Comparison of ENCODE assay signal across 1 cellular context in genomic region chr17:82648165-82648668, GRCh38.
TF ChIP-seq lines count a peak whose summit lies in the region.

Gene WDR45B, minus strand, starts transcription at chr17:82648444. Its CDS starts 104 bp downstream, at chr17:82648340.

TF ChIP-seq in K562, 482 proteins besides CTCF, POLR2A, EP300 and RAD21 (continued from another document):
- peak; percentile 72; the same call in 1 of the 2 replicates for TF ChIP-seq ARID4B (CRISPR knock-in tag; IDR thresholded peaks at IDR 0.05)
- TF ChIP-seq ETS2 (tag; IDR thresholded peaks at IDR 0.05; ENCODE audit: borderline replicate concordance, poor library complexity, severe bottlenecking) = no peak
- peak; percentile 9 for TF ChIP-seq MEIS2 (IDR thresholded peaks at IDR 0.05; ENCODE audit: partially characterized antibody)
- TF ChIP-seq ZNF212 (CRISPR knock-in tag; IDR thresholded peaks at IDR 0.05) = no peak
- peak in 1 of 2 experiments; percentile 75; a peak in 2 of 4 replicates for TF ChIP-seq HDAC1 (IDR thresholded peaks at IDR 0.05)
- peak; percentile 92 for TF ChIP-seq GABPB1 (CRISPR knock-in tag; IDR thresholded peaks at IDR 0.05)
- peak; percentile 88 for TF ChIP-seq JUN (IDR thresholded peaks at IDR 0.05; ENCODE audit: borderline replicate concordance, low read depth, low read length)
- no peak for TF ChIP-seq JUN (CRISPR knock-in tag; IDR thresholded peaks at IDR 0.05; ENCODE audit: borderline replicate concordance)
- TF ChIP-seq ZNF639 (CRISPR knock-in tag; conservative IDR thresholded peaks at IDR 0.05 in 1 of 2, IDR thresholded peaks at IDR 0.05 in 1 of 2) = peak in 1 of 2 experiments; percentile 89; a peak in 2 of 4 replicates
- no peak for TF ChIP-seq ZSCAN32 (CRISPR knock-in tag; IDR thresholded peaks at IDR 0.05)
- TF ChIP-seq XRCC5 (IDR thresholded peaks at IDR 0.05; ENCODE audit: low read depth, low read length) = no peak
- TF ChIP-seq E2F8 (IDR thresholded peaks at IDR 0.05; ENCODE audit: low read depth, partially characterized antibody) = peak; percentile 30
- TF ChIP-seq ZNF282 (CRISPR knock-in tag; IDR thresholded peaks at IDR 0.05) = peak; percentile 36; the same call in 1 of the 2 replicates
- no peak for TF ChIP-seq CHD1 (IDR thresholded peaks at IDR 0.05; ENCODE audit: low read length)
- peak in 1 of 3 experiments; percentile 65 for TF ChIP-seq YY1 (IDR thresholded peaks at IDR 0.05; ENCODE audit: borderline replicate concordance in 1 of 3, control insufficient read depth in 1 of 3, extremely low read depth in 1 of 3, insufficient read depth in 3 of 3, insufficient read length in 1 of 3, insufficient replicate concordance in 2 of 3, low read depth in 1 of 3, low read length in 2 of 3)
- TF ChIP-seq ZNF12 (CRISPR knock-in tag; IDR thresholded peaks at IDR 0.05) = 0 out of 2 replicates have a peak, but pooled peaks have one; percentile 46
- peak; percentile 40 for TF ChIP-seq FIP1L1 (IDR thresholded peaks at IDR 0.05; ENCODE audit: low read depth, low read length, poor library complexity, severe bottlenecking)
- TF ChIP-seq ZNF609 (CRISPR knock-in tag; IDR thresholded peaks at IDR 0.05; ENCODE audit: borderline replicate concordance) = peak; percentile 54; the same call in 1 of the 2 replicates
- TF ChIP-seq JUND (IDR thresholded peaks at IDR 0.05; ENCODE audit: borderline replicate concordance, low read depth, low read length) = peak; percentile 25; the same call in 1 of the 2 replicates
- TF ChIP-seq JUND (tag; IDR thresholded peaks at IDR 0.05; ENCODE audit: borderline replicate concordance, low read depth, low read length) = no peak; the same call in 2 of the 3 replicates
- 0 out of 2 replicates have a peak, but pooled peaks have one; percentile 9 for TF ChIP-seq ZBTB7A (IDR thresholded peaks at IDR 0.05; ENCODE audit: borderline replicate concordance, control insufficient read depth, low read depth, low read length)
- no peak for TF ChIP-seq ESRRB (CRISPR knock-in tag; IDR thresholded peaks at IDR 0.05; ENCODE audit: borderline replicate concordance)
- no peak for TF ChIP-seq HLTF (IDR thresholded peaks at IDR 0.05)
- peak in 1 of 2 experiments; percentile 99; a peak in 2 of 4 replicates for TF ChIP-seq MLLT1 (IDR thresholded peaks at IDR 0.05)
- TF ChIP-seq POLR2B (IDR thresholded peaks at IDR 0.05; ENCODE audit: low read depth, partially characterized antibody) = peak; percentile 74
- no peak for TF ChIP-seq ZFP91 (CRISPR knock-in tag; IDR thresholded peaks at IDR 0.05)
- TF ChIP-seq ETV1 (tag; conservative IDR thresholded peaks at IDR 0.05; ENCODE audit: low read depth) = peak; percentile 75
- peak; percentile 52; the same call in 1 of the 2 replicates for TF ChIP-seq NFIC (IDR thresholded peaks at IDR 0.05)
